ENCODE assay signal across 8 cellular contexts in genomic region chr6:42532038-42532669, GRCh38. TPM values are rescaled to one million over a fixed set of nuclear protein-coding genes. Genes with fewer than 3 reads are reported as not detected.
A peak's percentile ranks its signal among the peaks of the same experiment; 100 is the strongest.
DNase-seq lines count a peak whose midpoint lies in the region; ATAC-seq and TF ChIP-seq lines count a peak whose summit lies in the region.

No MANE protein-coding gene starts in this region.

- H3K4me1 ChIP-seq in HEK293 (ENCODE audit: control insufficient read depth, insufficient read depth, low read length) (no peaks in the 10 kb centered on the region), suprapubic skin (no peaks in the 10 kb centered on the region)

- H3K27me3 ChIP-seq in suprapubic skin, result no peaks in the 10 kb centered on the region

- no peak overlapping the region for H3K27ac Mint-ChIP-seq in Calu3 (ENCODE audit: unreplicated experiment)

- no TSS peak for BruUV-seq in Calu3 (replicated peaks; lab: Mats Ljungman, UMichigan)

- H3K36me3 ChIP-seq in HEK293 (ENCODE audit: control insufficient read depth in 2 of 2, insufficient read depth in 1 of 2, low read length in 2 of 2), result no peaks in the 10 kb centered on the region
- H3K36me3 ChIP-seq in suprapubic skin, result no peaks in the 10 kb centered on the region

- H3K4me3 ChIP-seq in HEK293 (ENCODE audit: low read depth, low read length) (no peak overlapping the region), astrocyte of the spinal cord (ENCODE audit: low read depth, low read length) (no peak overlapping the region), suprapubic skin (no peak overlapping the region)

- POLR2A ChIA-PET in HEK293 (lab: Yijun Ruan, JAX), result interaction anchor here (0.9 to 1.7 kb wide), 3 partner anchors 32 to 80 kb away, joined by 3 read pairs; partner anchors contain the start of genes TRERF1 and UBR2

- no peaks in the 10 kb centered on the region for H3K9me3 Mint-ChIP-seq in Calu3 (ENCODE audit: low read depth, unreplicated experiment)

- H3K27ac ChIP-seq in HEK293 (ENCODE audit: extremely low read depth, low read depth, low read length), result no peak overlapping the region
- no peak overlapping the region for H3K27ac ChIP-seq in suprapubic skin

- DNase-seq in Calu3 (peak; percentile 46), NCI-H82 (lab: John Stamatoyannopoulos, UW) (peak; percentile 85), astrocyte of the spinal cord (ENCODE audit: low read depth, low spot score) (peak; percentile 66), inferior parietal cortex (ENCODE audit: extremely low spot score) (peak; percentile 73), suprapubic skin (ENCODE audit: low spot score in 2 of 2) (no peak), omental fat pad (ENCODE audit: low spot score) (no peak)

- intact Hi-C loops in Calu3 (cut with micrococcal nuclease; ENCODE audit: unreplicated experiment), result loop anchor here (1.0 to 10.0 kb wide), 3 partner anchors 80 to 307 kb away; partner anchors contain the start of gene TRERF1

- ATAC-seq in GM18505 (IDR thresholded peaks at IDR 0.05; ENCODE audit: unreplicated experiment) (no peak), omental fat pad (ENCODE audit: low FRiP score) (no peak)

- H3K4me1 Mint-ChIP-seq in Calu3 (ENCODE audit: low read depth, unreplicated experiment), result no peaks in the 10 kb centered on the region

- H3K27me3 Mint-ChIP-seq in Calu3 (ENCODE audit: unreplicated experiment), result no peaks in the 10 kb centered on the region

- no peaks in the 10 kb centered on the region for H3K36me3 Mint-ChIP-seq in Calu3 (ENCODE audit: insufficient read depth, unreplicated experiment)

- CTCF ChIA-PET in Calu3 (lab: Charles Lee), result interaction anchor here (0.6 to 2.3 kb wide), 5 partner anchors 15 to 238 kb away, joined by 3 to 12 read pairs (median 3); partner anchors contain the start of gene UBR2
- CTCF ChIA-PET in HEK293 (lab: Yijun Ruan, JAX), result interaction anchor here (0.6 to 9.2 kb wide), 67 partner anchors 10 to 1076 kb away, joined by 3 to 160 read pairs (median 4); partner anchors contain the start of gene UBR2

- peak; percentile 95 for TF ChIP-seq CTCF in Calu3 (IDR thresholded peaks at IDR 0.05; ENCODE audit: unreplicated experiment)
- TF ChIP-seq CTCF in HEK293 (tag by site-specific recombination; IDR thresholded peaks at IDR 0.05), result peak; percentile 42; the same call in 1 of the 2 replicates
- peak; percentile 81 for TF ChIP-seq CTCF in astrocyte of the spinal cord (IDR thresholded peaks at IDR 0.05; ENCODE audit: low read depth, low read length)
- peak; percentile 75 to 79 for TF ChIP-seq CTCF in suprapubic skin (IDR thresholded peaks at IDR 0.05)
- TF ChIP-seq CTCF in omental fat pad (IDR thresholded peaks at IDR 0.05), result peak in 1 of 3 donors; percentile 74

- in situ Hi-C loops in astrocyte of the spinal cord (cut with HindIII; ENCODE audit: low sequenced_read_pairs), result no loop called here

- no peak overlapping the region for H3K4me3 Mint-ChIP-seq in Calu3 (ENCODE audit: low read depth, unreplicated experiment)

- TF ChIP-seq EP300 in suprapubic skin (IDR thresholded peaks at IDR 0.05), result no peak

- no peaks in the 10 kb centered on the region for H3K9me3 ChIP-seq in HEK293 (ENCODE audit: control insufficient read depth, insufficient read depth, low read depth, low read length)
- no peaks in the 10 kb centered on the region for H3K9me3 ChIP-seq in suprapubic skin

- no peak for TF ChIP-seq POLR2A in suprapubic skin (IDR thresholded peaks at IDR 0.05)
- no peak for TF ChIP-seq POLR2A in GM18505 (IDR thresholded peaks at IDR 0.05; ENCODE audit: borderline replicate concordance, extremely low read depth, insufficient read depth, insufficient read length)

TF ChIP-seq in HEK293, 187 proteins besides CTCF, POLR2A, EP300 and RAD21:
- TF ChIP-seq ZNF341 (tag by site-specific recombination; IDR thresholded peaks at IDR 0.05; ENCODE audit: low read depth) (no peak), ZNF114 (tag by site-specific recombination; IDR thresholded peaks at IDR 0.05) (no peak), ZNF654 (tag by site-specific recombination; IDR thresholded peaks at IDR 0.05; ENCODE audit: low read depth) (peak; percentile 30; the same call in 1 of the 2 replicates)

RNA-seq across cellular contexts. Expression of gene UBR2, which starts 31.7 kb away (rescaled TPM):
- total RNA-seq in Calu3 (2022), result 32.4 and 32.9 TPM in 2 replicates
- 10 to 100 TPM; 18.5 to 37.9 (median 26.1) TPM for total RNA-seq in suprapubic skin
- total RNA-seq in omental fat pad, result 10 to 100 TPM; 20.8 to 42.9 (median 26.6) TPM

Comparison
In these comparisons a context has a peak if more than half of its experiments do, and no peak if none do; other contexts are left out.
1. DNase-seq: peak in Calu3 (single experiment), NCI-H82 (single experiment), astrocyte of the spinal cord (single experiment) and inferior parietal cortex (single experiment); none in suprapubic skin (0 of 2) and omental fat pad (single experiment).